ENCODE assay signal across 9 cellular contexts in the genomic region with DNA sequence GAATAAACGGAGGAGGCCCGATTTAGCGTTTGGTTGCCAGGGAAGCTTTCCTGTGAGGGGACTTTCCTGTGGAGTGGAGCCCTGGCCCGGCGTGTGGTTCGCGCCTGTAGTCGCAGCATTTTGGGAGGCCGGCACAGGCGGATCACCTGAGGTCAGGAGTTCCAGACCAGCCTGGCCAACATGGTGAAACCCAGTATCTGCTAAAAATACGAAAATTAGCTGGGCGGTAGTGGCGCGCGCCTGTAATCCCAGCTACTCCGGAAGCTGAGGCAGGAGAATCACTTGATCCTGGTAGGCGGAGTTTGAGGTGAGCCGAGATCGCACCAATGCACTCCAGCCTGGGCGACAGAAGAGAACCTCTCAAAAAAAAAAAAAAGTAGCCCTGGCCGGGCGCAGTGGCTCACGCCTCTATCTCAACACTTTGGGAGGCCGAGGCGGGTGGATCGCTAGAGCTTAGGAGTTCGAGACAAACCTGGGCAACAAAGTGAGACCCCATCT. TPM values are rescaled to one million over a fixed set of nuclear protein-coding genes. Genes with fewer than 3 reads are reported as not detected.
DNase-seq lines count a peak whose midpoint lies in the region; ATAC-seq and TF ChIP-seq lines count a peak whose summit lies in the region.
"Had no signal": no experiment of that assay in that cellular context is flagged by ENCODE, and none has a peak within 500 bp of the region (broad histone marks: within the 10 kb centered on the region; RNA-seq: fewer than 3 reads in every experiment).

No MANE protein-coding gene starts in this region.

- H3K36me3 Mint-ChIP-seq in CD4-positive, alpha-beta T cell (ENCODE audit: low read depth), result no peaks in the 10 kb centered on the region
- no peaks in the 10 kb centered on the region for H3K36me3 Mint-ChIP-seq in activated T-helper 1 cell treated with anti-CD3 and anti-CD28 coated beads, Interleukin-12 subunit alpha, Interleukin-12 subunit beta, Interleukin-2, Interleukin-4 antibody, amounts not matched to agents 30 ng/mL and 10 ng/mL and 1 ng/mL, durations not matched to agents 14 hours and 24 hours and 36 hours (ENCODE audit: low read depth)
- H3K36me3 Mint-ChIP-seq in memory B cell, result no peaks in the 10 kb centered on the region

- TF ChIP-seq CTCF in CD4-positive, alpha-beta T cell (IDR thresholded peaks at IDR 0.05), result no peak

- peak overlapping the region; percentile 60 for H3K4me3 Mint-ChIP-seq in CD4-positive, alpha-beta T cell
- H3K4me3 Mint-ChIP-seq in activated T-helper 1 cell treated with anti-CD3 and anti-CD28 coated beads, Interleukin-12 subunit alpha, Interleukin-12 subunit beta, Interleukin-2, Interleukin-4 antibody, amounts not matched to agents 30 ng/mL and 10 ng/mL and 1 ng/mL, durations not matched to agents 14 hours and 24 hours and 36 hours, result peak overlapping the region; percentile 53
- H3K4me3 Mint-ChIP-seq in memory B cell, result peak overlapping the region; percentile 44

- POLR2A ChIA-PET in CD4-positive, alpha-beta T cell (lab: Charles Lee), result no interaction called here

- intact Hi-C loops in CD4-positive, alpha-beta T cell (cut with DNase I, micrococcal nuclease), result no loop called here
- intact Hi-C loops in activated T-helper 1 cell treated with anti-CD3 and anti-CD28 coated beads, Interleukin-12 subunit alpha, Interleukin-12 subunit beta, Interleukin-2, Interleukin-4 antibody, amounts not matched to agents 30 ng/mL and 10 ng/mL and 1 ng/mL, durations not matched to agents 14 hours and 24 hours and 36 hours (cut with micrococcal nuclease), result no loop called here

- CTCF ChIA-PET in CD4-positive, alpha-beta T cell (lab: Charles Lee), result no interaction called here

- no peak for ATAC-seq in CD4-positive, alpha-beta T cell (ENCODE audit: poor library complexity)
- ATAC-seq in memory B cell (ENCODE audit: low read depth) (no peak), HG02870 (IDR thresholded peaks at IDR 0.05; ENCODE audit: unreplicated experiment) (no peak)

- peaks cover 26% of the 10 kb centered on the region for H3K27me3 ChIP-seq in CD4-positive, alpha-beta T cell (ENCODE audit: control insufficient read depth, insufficient read depth, low read length)

- H3K9me3 Mint-ChIP-seq in CD4-positive, alpha-beta T cell, result no peaks in the 10 kb centered on the region
- H3K9me3 Mint-ChIP-seq in activated T-helper 1 cell treated with anti-CD3 and anti-CD28 coated beads, Interleukin-12 subunit alpha, Interleukin-12 subunit beta, Interleukin-2, Interleukin-4 antibody, amounts not matched to agents 30 ng/mL and 10 ng/mL and 1 ng/mL, durations not matched to agents 14 hours and 24 hours and 36 hours, result no peaks in the 10 kb centered on the region
- H3K9me3 Mint-ChIP-seq in memory B cell, result no peaks in the 10 kb centered on the region

- in situ Hi-C loops in G401 (cut with HindIII; ENCODE audit: low sequenced_read_pairs), result no loop called here

- no peaks in the 10 kb centered on the region for H3K9me3 ChIP-seq in CD4-positive, alpha-beta T cell (ENCODE audit: control insufficient read depth, low read length)
- H3K9me3 ChIP-seq: tibial artery had no signal

- peaks cover 5% of the 10 kb centered on the region for H3K4me1 Mint-ChIP-seq in CD4-positive, alpha-beta T cell (ENCODE audit: low read depth)
- peaks cover 5% of the 10 kb centered on the region for H3K4me1 Mint-ChIP-seq in activated T-helper 1 cell treated with anti-CD3 and anti-CD28 coated beads, Interleukin-12 subunit alpha, Interleukin-12 subunit beta, Interleukin-2, Interleukin-4 antibody, amounts not matched to agents 30 ng/mL and 10 ng/mL and 1 ng/mL, durations not matched to agents 14 hours and 24 hours and 36 hours (ENCODE audit: low read depth)
- H3K4me1 Mint-ChIP-seq in memory B cell, result peaks cover 9% of the 10 kb centered on the region

- H3K27ac Mint-ChIP-seq in CD4-positive, alpha-beta T cell, result no peak overlapping the region
- no peak overlapping the region for H3K27ac Mint-ChIP-seq in activated T-helper 1 cell treated with anti-CD3 and anti-CD28 coated beads, Interleukin-12 subunit alpha, Interleukin-12 subunit beta, Interleukin-2, Interleukin-4 antibody, amounts not matched to agents 30 ng/mL and 10 ng/mL and 1 ng/mL, durations not matched to agents 14 hours and 24 hours and 36 hours
- H3K27ac Mint-ChIP-seq in memory B cell, result no peak overlapping the region

- peaks cover 38% of the 10 kb centered on the region for H3K27me3 Mint-ChIP-seq in CD4-positive, alpha-beta T cell
- H3K27me3 Mint-ChIP-seq in activated T-helper 1 cell treated with anti-CD3 and anti-CD28 coated beads, Interleukin-12 subunit alpha, Interleukin-12 subunit beta, Interleukin-2, Interleukin-4 antibody, amounts not matched to agents 30 ng/mL and 10 ng/mL and 1 ng/mL, durations not matched to agents 14 hours and 24 hours and 36 hours (ENCODE audit: insufficient read depth), result peaks cover 50% of the 10 kb centered on the region
- peaks cover 19% of the 10 kb centered on the region for H3K27me3 Mint-ChIP-seq in memory B cell

- no peak overlapping the region for H3K27ac ChIP-seq in CD4-positive, alpha-beta T cell (ENCODE audit: low read depth, low read length)
- H3K27ac ChIP-seq: tibial artery had no signal

- no peak for DNase-seq in CD4-positive, alpha-beta T cell
- DNase-seq in DMS79 (lab: John Stamatoyannopoulos, UW) (peak; percentile 47), memory B cell (ENCODE audit: low spot score in 2 of 2) (no peak), G401 (ENCODE audit: low spot score) (no peak), SW 1271 (lab: John Stamatoyannopoulos, UW) (no peak)
- no peak for DNase-seq in activated T-helper 1 cell treated with anti-CD3 and anti-CD28 coated beads, Interleukin-12 subunit alpha, Interleukin-12 subunit beta, Interleukin-2, Interleukin-4 antibody, amounts not matched to agents 30 ng/mL and 10 ng/mL and 1 ng/mL, durations not matched to agents 14 hours and 24 hours and 36 hours (ENCODE audit: low spot score)
- DNase-seq: EL, tibial artery had no signal

RNA-seq across cellular contexts. Expression of a gene that starts 6.9 kb away (rescaled TPM):
- 1 to 10 TPM in 1 of 2 experiments, under 1 TPM in 1; 0.87 to 1.1 TPM for total RNA-seq in CD4-positive, alpha-beta T cell
- total RNA-seq in activated T-helper 1 cell treated with anti-CD3 and anti-CD28 coated beads, Interleukin-12 subunit alpha, Interleukin-12 subunit beta, Interleukin-2, Interleukin-4 antibody, amounts not matched to agents 30 ng/mL and 10 ng/mL and 1 ng/mL, durations not matched to agents 14 hours and 24 hours and 36 hours, result 0.86 and 1.4 TPM in 2 replicates
- total RNA-seq in G401 (2014; rRNA removed; shearing (Covaris generic)), result 0.81 and 1.2 TPM in 2 replicates

RNA-seq across cellular contexts. Expression of a gene that starts 14.8 kb away (rescaled TPM):
- total RNA-seq in CD4-positive, alpha-beta T cell, result 1,000 to 10,000 TPM; 3,333 to 3,342 TPM
- 1,836 and 1,872 TPM in 2 replicates for total RNA-seq in activated T-helper 1 cell treated with anti-CD3 and anti-CD28 coated beads, Interleukin-12 subunit alpha, Interleukin-12 subunit beta, Interleukin-2, Interleukin-4 antibody, amounts not matched to agents 30 ng/mL and 10 ng/mL and 1 ng/mL, durations not matched to agents 14 hours and 24 hours and 36 hours
- total RNA-seq in G401 (2014; rRNA removed; shearing (Covaris generic)), result 791 and 831 TPM in 2 replicates

RNA-seq across cellular contexts. Expression of a gene that starts 14.9 kb away (rescaled TPM):
- total RNA-seq in CD4-positive, alpha-beta T cell, result 10 to 100 TPM; 42.0 to 42.7 TPM
- 51.1 and 51.8 TPM in 2 replicates for total RNA-seq in activated T-helper 1 cell treated with anti-CD3 and anti-CD28 coated beads, Interleukin-12 subunit alpha, Interleukin-12 subunit beta, Interleukin-2, Interleukin-4 antibody, amounts not matched to agents 30 ng/mL and 10 ng/mL and 1 ng/mL, durations not matched to agents 14 hours and 24 hours and 36 hours
- 39.8 and 59.0 TPM in 2 replicates for total RNA-seq in G401 (2014; rRNA removed; shearing (Covaris generic))

RNA-seq across cellular contexts. Expression of a gene that starts 27.8 kb away (rescaled TPM):
- not detected for total RNA-seq in CD4-positive, alpha-beta T cell
- total RNA-seq in activated T-helper 1 cell treated with anti-CD3 and anti-CD28 coated beads, Interleukin-12 subunit alpha, Interleukin-12 subunit beta, Interleukin-2, Interleukin-4 antibody, amounts not matched to agents 30 ng/mL and 10 ng/mL and 1 ng/mL, durations not matched to agents 14 hours and 24 hours and 36 hours, result 2.3 and 3.8 TPM in 2 replicates
- 2.2 and 8.4 TPM in 2 replicates for total RNA-seq in G401 (2014; rRNA removed; shearing (Covaris generic))

RNA-seq across cellular contexts. Expression of a gene that starts 28.0 kb away (rescaled TPM):
- total RNA-seq in CD4-positive, alpha-beta T cell, result 10 to 100 TPM; 17.1 to 17.6 TPM
- 122 and 126 TPM in 2 replicates for total RNA-seq in activated T-helper 1 cell treated with anti-CD3 and anti-CD28 coated beads, Interleukin-12 subunit alpha, Interleukin-12 subunit beta, Interleukin-2, Interleukin-4 antibody, amounts not matched to agents 30 ng/mL and 10 ng/mL and 1 ng/mL, durations not matched to agents 14 hours and 24 hours and 36 hours
- total RNA-seq in G401 (2014; rRNA removed; shearing (Covaris generic)), result 141 and 173 TPM in 2 replicates
